Comparison of ENCODE assay signal across 10 cellular contexts in the genomic region with DNA sequence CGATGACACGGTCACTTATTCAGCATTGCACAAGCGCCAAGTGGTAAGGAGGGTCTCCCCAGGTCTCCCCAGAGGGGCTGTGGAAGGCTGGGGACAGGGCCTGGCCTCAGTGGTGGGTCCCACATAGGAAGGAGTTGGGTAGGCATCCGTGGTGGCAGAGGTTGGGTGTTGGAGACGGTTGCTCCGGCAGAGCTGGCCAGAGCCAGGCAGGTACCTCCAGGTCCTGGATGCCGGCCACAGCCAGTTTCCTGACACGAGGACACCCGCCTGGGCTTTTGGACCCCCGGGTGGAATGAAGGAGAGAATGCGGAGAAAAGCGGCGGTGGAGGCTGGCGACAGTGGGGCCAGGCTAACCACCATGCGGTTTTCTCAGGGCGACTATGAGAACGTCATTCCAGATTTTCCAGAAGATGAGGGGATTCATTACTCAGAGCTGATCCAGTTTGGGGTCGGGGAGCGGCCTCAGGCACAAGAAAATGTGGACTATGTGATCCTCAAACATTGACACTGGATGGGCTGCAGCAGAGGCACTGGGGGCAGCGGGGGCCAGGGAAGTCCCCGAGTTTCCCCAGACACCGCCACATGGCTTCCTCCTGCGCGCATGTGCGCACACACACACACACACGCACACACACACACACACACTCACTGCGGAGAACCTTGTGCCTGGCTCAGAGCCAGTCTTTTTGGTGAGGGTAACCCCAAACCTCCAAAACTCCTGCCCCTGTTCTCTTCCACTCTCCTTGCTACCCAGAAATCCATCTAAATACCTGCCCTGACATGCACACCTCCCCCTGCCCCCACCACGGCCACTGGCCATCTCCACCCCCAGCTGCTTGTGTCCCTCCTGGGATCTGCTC. TPM values are rescaled to one million over a fixed set of nuclear protein-coding genes. Genes with fewer than 3 reads are reported as not detected.
A peak's percentile ranks its signal among the peaks of the same experiment; 100 is the strongest.
DNase-seq lines count a peak whose midpoint lies in the region; ATAC-seq and TF ChIP-seq lines count a peak whose summit lies in the region.
"Had no signal": no experiment of that assay in that cellular context is flagged by ENCODE, and none has a peak within 500 bp of the region (broad histone marks: within the 10 kb centered on the region; RNA-seq: fewer than 3 reads in every experiment).

No MANE protein-coding gene starts in this region.

- intact Hi-C loops in ovary (cut with DNase I) = loop anchor here in 3 of 4 donors (5.0 to 10.0 kb wide), 3 partner anchors 72 to 148 kb away; a partner anchor contains a TSS

- TF ChIP-seq CTCF in ovary (IDR thresholded peaks at IDR 0.05) = no peak
- TF ChIP-seq CTCF in BE2C (IDR thresholded peaks at IDR 0.05; ENCODE audit: low read depth, low read length) = no peak

- 80 to 82% (median 81%) methylated on average over 28 of the region's 28 CpGs for WGBS in ovary, 3 donors

- no peak overlapping the region for H3K27ac ChIP-seq in ovary

- peak; percentile 61 for DNase-seq in CD1c-positive myeloid dendritic cell (ENCODE audit: extremely low spot score)
- peak; percentile 16 to 20 for DNase-seq in Kasumi-1 (lab: John Stamatoyannopoulos, UW)
- DNase-seq in activated T-helper 1 cell treated with anti-CD3 and anti-CD28 coated beads, Interleukin-2, amount 50 U/mL, for 16 hours (ENCODE audit: low read depth in 1 of 2, low spot score in 1 of 2) = peak; percentile 38 to 46
- peak in 4 of 5 donors; percentile 18 to 41 (median 29) for DNase-seq in ovary
- DNase-seq in epidermal melanocyte (ENCODE audit: insufficient read length, low spot score) = no peak
- DNase-seq in BE2C = no peak
- DNase-seq: KBM-7 had no signal

- TF ChIP-seq EP300 in ovary (IDR thresholded peaks at IDR 0.05) = no peak

- TF ChIP-seq POLR2A in ovary (IDR thresholded peaks at IDR 0.05) = no peak

- H3K4me3 ChIP-seq in ovary (no peak overlapping the region), BE2C (ENCODE audit: low read depth, low read length) (no peak overlapping the region)

- H3K27me3 ChIP-seq in ovary = no peaks in the 10 kb centered on the region
- no peaks in the 10 kb centered on the region for H3K27me3 ChIP-seq in BE2C

- H3K36me3 ChIP-seq in ovary (no peaks in the 10 kb centered on the region), BE2C (no peaks in the 10 kb centered on the region)

- peaks cover 3% of the 10 kb centered on the region for H3K4me1 ChIP-seq in ovary (ENCODE audit: insufficient read depth)
- no peaks in the 10 kb centered on the region for H3K4me1 ChIP-seq in BE2C

- H3K9me3 ChIP-seq in ovary (no peaks in the 10 kb centered on the region), BE2C (no peaks in the 10 kb centered on the region)

- no peak for ATAC-seq in GM21786 (IDR thresholded peaks at IDR 0.05; ENCODE audit: unreplicated experiment)
- no peak for ATAC-seq in GM21423 (IDR thresholded peaks at IDR 0.05; ENCODE audit: unreplicated experiment)

RNA-seq across cellular contexts. Expression of a gene that starts 1.3 kb away (rescaled TPM):
- 1 to 10 TPM in 5 of 7 donors, under 1 TPM in 2; 0.11 to 5.0 (median 1.8) TPM for total RNA-seq in ovary
- under 1 TPM; 0.32 to 0.67 TPM for polyA plus RNA-seq in ovary
- polyA plus RNA-seq in BE2C (2012; ENCODE audit: insufficient read depth, insufficient read length, low read depth) = not detected
- polyA plus RNA-seq: BJ had no signal

RNA-seq across cellular contexts. Expression of a gene that starts 11.8 kb away (rescaled TPM):
- total RNA-seq in ovary = under 1 TPM in 4 of 7 donors, not detected in 3; 0.15 to 0.43 (median 0.21) TPM
- polyA plus RNA-seq in ovary = under 1 TPM in 1 of 2 donors, not detected in 1; 0.12 TPM
- polyA plus RNA-seq in BE2C (2012; ENCODE audit: insufficient read depth, insufficient read length, low read depth) = 8.6 TPM
- polyA plus RNA-seq: BJ had no signal

RNA-seq across cellular contexts. Expression of a gene that starts 17.4 kb away (rescaled TPM):
- 100 to 1,000 TPM in 5 of 7 donors, 10 to 100 TPM in 2; 54.2 to 264 (median 137) TPM for total RNA-seq in ovary
- polyA plus RNA-seq in ovary = 10 to 100 TPM; 79.4 to 94.2 TPM
- polyA plus RNA-seq in BE2C (2012; ENCODE audit: insufficient read depth, insufficient read length, low read depth) = 0.88 TPM
- polyA plus RNA-seq: BJ had no signal

RNA-seq across cellular contexts. Expression of a gene that starts 24.4 kb away (rescaled TPM):
- total RNA-seq in ovary = not detected
- not detected for polyA plus RNA-seq in ovary
- 2.6 TPM for polyA plus RNA-seq in BE2C (2012; ENCODE audit: insufficient read depth, insufficient read length, low read depth)
- polyA plus RNA-seq: BJ had no signal

RNA-seq across cellular contexts. Expression of a gene that starts 54.5 kb away (rescaled TPM):
- total RNA-seq in ovary = 100 to 1,000 TPM in 3 of 7 donors, 10 to 100 TPM in 4; 58.0 to 146 (median 94.2) TPM
- 100 to 1,000 TPM in 1 of 2 donors, 1 to 10 TPM in 1; 1.1 to 106 TPM for polyA plus RNA-seq in ovary
- not detected for polyA plus RNA-seq in BE2C (2012; ENCODE audit: insufficient read depth, insufficient read length, low read depth)
- polyA plus RNA-seq: BJ had no signal

Comparison
In these comparisons a context has a peak if more than half of its experiments do, and no peak if none do; other contexts are left out.
1. DNase-seq: peak in CD1c-positive myeloid dendritic cell (single experiment), Kasumi-1 (2 of 2), activated T-helper 1 cell treated with anti-CD3 and anti-CD28 coated beads, Interleukin-2, amount 50 U/mL, for 16 hours (2 of 2) and ovary (4 of 5); none in epidermal melanocyte (single experiment) and BE2C (single experiment).